In genomic region chr3:140022061-140022781, GRCh38 we compare ENCODE assay signal across 17 cellular contexts.
A peak's percentile ranks its signal among the peaks of the same experiment; 100 is the strongest.
DNase-seq lines count a peak whose midpoint lies in the region; ATAC-seq lines count a peak whose summit lies in the region.
"Had no signal": no experiment of that assay in that cellular context is flagged by ENCODE, and none has a peak within 500 bp of the region (broad histone marks: within the 10 kb centered on the region; RNA-seq: fewer than 3 reads in every experiment).

No MANE protein-coding gene starts in this region.

- H3K4me1 ChIP-seq in right cardiac atrium (ENCODE audit: control insufficient read depth, insufficient read depth, low read length), result peaks cover 3% of the 10 kb centered on the region
- H3K4me1 ChIP-seq: A549, colonic mucosa, left lung had no signal

- H3K27me3 ChIP-seq in right cardiac atrium (ENCODE audit: control insufficient read depth, insufficient read depth), result no peaks in the 10 kb centered on the region
- H3K27me3 ChIP-seq: colonic mucosa, hepatocyte, left lung, sigmoid colon had no signal

- H3K27ac ChIP-seq in right cardiac atrium (ENCODE audit: low read length), result no peak overlapping the region
- H3K27ac ChIP-seq: A549, colonic mucosa, hepatocyte, left lung had no signal

- intact Hi-C loops in right cardiac atrium (cut with DNase I), result no loop called here

- ATAC-seq in right cardiac atrium, result peak; percentile 66 to 73
- ATAC-seq in GM21367 (IDR thresholded peaks at IDR 0.05; ENCODE audit: unreplicated experiment), result no peak
- ATAC-seq: A549; left lung; naive thymus-derived CD8-positive, alpha-beta T cell; stimulated activated effector memory CD8-positive, alpha-beta T cell treated with anti-CD3 and anti-CD28 coated beads, Interleukin-12 subunit alpha, Interleukin-12 subunit beta, amount 100 ng/mL, for 72 hours had no signal

- H3K4me3 ChIP-seq in right cardiac atrium (ENCODE audit: low read length), result no peak overlapping the region
- H3K4me3 ChIP-seq: A549, colonic mucosa, hepatocyte, left lung, sigmoid colon had no signal

- DNase-seq in NCI-H2107 (lab: John Stamatoyannopoulos, UW) (peak; percentile 12), NCI-H2107 treated with DMSO at 0.1 percent for 48 hours (lab: John Stamatoyannopoulos, UW; ENCODE audit: unreplicated experiment) (no peak), astrocyte of the hippocampus (ENCODE audit: low read depth, low spot score) (peak; percentile 46), right cardiac atrium (peak; percentile 56 to 79 (median 73)), smooth muscle cell of the brain vasculature (ENCODE audit: low read depth, low spot score) (peak; percentile 23), NCI-H526 treated with DMSO at 0.1 percent for 48 hours (lab: John Stamatoyannopoulos, UW) (no peak), activated gamma-delta T cell (lab: John Stamatoyannopoulos, UW) (no peak)
- DNase-seq: activated T-cell treated with anti-CD3 and anti-CD28 coated beads for 4 hours; colonic mucosa; left lung; naive thymus-derived CD8-positive, alpha-beta T cell; NCI-H526; sigmoid colon had no signal

- H3K9me3 ChIP-seq in right cardiac atrium (ENCODE audit: control insufficient read depth, low read length), result no peaks in the 10 kb centered on the region
- H3K9me3 ChIP-seq: A549, colonic mucosa, left lung, sigmoid colon had no signal

- WGBS in right cardiac atrium, result 47% methylated on average over 5 of the region's 5 CpGs

Comparison
In these comparisons a context has a peak if more than half of its experiments do, and no peak if none do; other contexts are left out.
1. DNase-seq: peak in NCI-H2107 (single experiment), astrocyte of the hippocampus (single experiment), right cardiac atrium (3 of 3) and smooth muscle cell of the brain vasculature (single experiment); none in NCI-H2107 treated with DMSO at 0.1 percent for 48 hours (single experiment), NCI-H526 treated with DMSO at 0.1 percent for 48 hours (single experiment) and activated gamma-delta T cell (single experiment).